In genomic region chr20:57612436-57612835, GRCh38 we compare ENCODE assay signal across 1 cellular context.
TF ChIP-seq lines count a peak whose summit lies in the region.

No MANE protein-coding gene starts in this region.

TF ChIP-seq in IMR-90, 13 proteins besides CTCF, POLR2A, EP300 and RAD21 (continued from another document):
- no peak for TF ChIP-seq CEBPB (IDR thresholded peaks at IDR 0.05; ENCODE audit: low read depth, low read length)
- no peak for TF ChIP-seq MAFK (IDR thresholded peaks at IDR 0.05; ENCODE audit: low read depth, low read length)
- no peak for TF ChIP-seq USF2 (IDR thresholded peaks at IDR 0.05; ENCODE audit: low read depth, low read length)
- TF ChIP-seq, protein P1, sequence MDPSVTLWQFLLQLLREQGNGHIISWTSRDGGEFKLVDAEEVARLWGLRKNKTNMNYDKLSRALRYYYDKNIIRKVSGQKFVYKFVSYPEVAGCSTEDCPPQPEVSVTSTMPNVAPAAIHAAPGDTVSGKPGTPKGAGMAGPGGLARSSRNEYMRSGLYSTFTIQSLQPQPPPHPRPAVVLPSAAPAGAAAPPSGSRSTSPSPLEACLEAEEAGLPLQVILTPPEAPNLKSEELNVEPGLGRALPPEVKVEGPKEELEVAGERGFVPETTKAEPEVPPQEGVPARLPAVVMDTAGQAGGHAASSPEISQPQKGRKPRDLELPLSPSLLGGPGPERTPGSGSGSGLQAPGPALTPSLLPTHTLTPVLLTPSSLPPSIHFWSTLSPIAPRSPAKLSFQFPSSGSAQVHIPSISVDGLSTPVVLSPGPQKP (IDR thresholded peaks at IDR 0.05; ENCODE audit: borderline replicate concordance, low read depth, low read length) = no peak
- no peak for TF ChIP-seq CHD1 (IDR thresholded peaks at IDR 0.05; ENCODE audit: low read depth, low read length)
- TF ChIP-seq MAZ (IDR thresholded peaks at IDR 0.05; ENCODE audit: borderline replicate concordance, low read depth, low read length) = no peak
- no peak for TF ChIP-seq FOS (IDR thresholded peaks at IDR 0.05; ENCODE audit: low read depth, low read length)
- TF ChIP-seq SMC3 (IDR thresholded peaks at IDR 0.05; ENCODE audit: low read depth, low read length) = no peak
